In genomic region chr16:69141936-69142335, GRCh38 we compare ENCODE assay signal across 15 cellular contexts. TPM values are rescaled to one million over a fixed set of nuclear protein-coding genes. Genes with fewer than 3 reads are reported as not detected.
"Had no signal": no experiment of that assay in that cellular context is flagged by ENCODE, and none has a peak within 500 bp of the region (broad histone marks: within the 10 kb centered on the region; RNA-seq: fewer than 3 reads in every experiment).

No MANE protein-coding gene starts in this region.

- H3K4me1 ChIP-seq: right atrium auricular region, sigmoid colon, tibial nerve had no signal

- DNase-seq: cerebellar nuclear complex; dermis blood vessel endothelial cell; gastrocnemius medialis; left colon; naive thymus-derived CD4-positive, alpha-beta T cell; sigmoid colon; stimulated activated CD4-positive, alpha-beta T cell treated with anti-CD3 and anti-CD28 coated beads, Interleukin-12 subunit alpha, Interleukin-12 subunit beta, amount 100 ng/mL, for 4 hours; stimulated activated CD4-positive, alpha-beta T cell treated with anti-CD3 and anti-CD28 coated beads, Interleukin-2, amount 100 ng/mL, for 48 hours; stimulated activated naive CD8-positive, alpha-beta T cell treated with anti-CD3 and anti-CD28 coated beads, Interleukin-15, Interleukin-2, amounts not matched to agents 100 U/mL and 50 U/mL, for 24 hours; testis had no signal

- H3K9me3 Mint-ChIP-seq: naive thymus-derived CD4-positive, alpha-beta T cell had no signal

- H3K4me3 ChIP-seq: cardiac muscle cell, gastrocnemius medialis, right atrium auricular region, sigmoid colon, skin epidermis, testis, tibial nerve had no signal

- H3K27me3 Mint-ChIP-seq: naive thymus-derived CD4-positive, alpha-beta T cell had no signal

- ATAC-seq: gastrocnemius medialis; left colon; naive thymus-derived CD4-positive, alpha-beta T cell; stimulated activated naive CD8-positive, alpha-beta T cell treated with anti-CD3 and anti-CD28 coated beads, Interleukin-15, Interleukin-2, amounts not matched to agents 100 U/mL and 50 U/mL, for 24 hours had no signal

- H3K4me3 Mint-ChIP-seq: naive thymus-derived CD4-positive, alpha-beta T cell had no signal

- H3K27me3 ChIP-seq: cardiac muscle cell, gastrocnemius medialis, neutrophil, right atrium auricular region, sigmoid colon, testis, tibial nerve had no signal

- H3K27ac ChIP-seq: cardiac muscle cell, gastrocnemius medialis, neutrophil, right atrium auricular region, sigmoid colon, skin epidermis, testis, tibial nerve had no signal

- H3K9me3 ChIP-seq: gastrocnemius medialis, neutrophil, right atrium auricular region, sigmoid colon, testis, tibial nerve had no signal

RNA-seq across cellular contexts. Expression of gene HAS3, which starts 36.5 kb away (rescaled TPM):
- polyA plus RNA-seq: cardiac muscle cell had no signal
